1 cellular context compared by ENCODE assay signal in the genomic region with DNA sequence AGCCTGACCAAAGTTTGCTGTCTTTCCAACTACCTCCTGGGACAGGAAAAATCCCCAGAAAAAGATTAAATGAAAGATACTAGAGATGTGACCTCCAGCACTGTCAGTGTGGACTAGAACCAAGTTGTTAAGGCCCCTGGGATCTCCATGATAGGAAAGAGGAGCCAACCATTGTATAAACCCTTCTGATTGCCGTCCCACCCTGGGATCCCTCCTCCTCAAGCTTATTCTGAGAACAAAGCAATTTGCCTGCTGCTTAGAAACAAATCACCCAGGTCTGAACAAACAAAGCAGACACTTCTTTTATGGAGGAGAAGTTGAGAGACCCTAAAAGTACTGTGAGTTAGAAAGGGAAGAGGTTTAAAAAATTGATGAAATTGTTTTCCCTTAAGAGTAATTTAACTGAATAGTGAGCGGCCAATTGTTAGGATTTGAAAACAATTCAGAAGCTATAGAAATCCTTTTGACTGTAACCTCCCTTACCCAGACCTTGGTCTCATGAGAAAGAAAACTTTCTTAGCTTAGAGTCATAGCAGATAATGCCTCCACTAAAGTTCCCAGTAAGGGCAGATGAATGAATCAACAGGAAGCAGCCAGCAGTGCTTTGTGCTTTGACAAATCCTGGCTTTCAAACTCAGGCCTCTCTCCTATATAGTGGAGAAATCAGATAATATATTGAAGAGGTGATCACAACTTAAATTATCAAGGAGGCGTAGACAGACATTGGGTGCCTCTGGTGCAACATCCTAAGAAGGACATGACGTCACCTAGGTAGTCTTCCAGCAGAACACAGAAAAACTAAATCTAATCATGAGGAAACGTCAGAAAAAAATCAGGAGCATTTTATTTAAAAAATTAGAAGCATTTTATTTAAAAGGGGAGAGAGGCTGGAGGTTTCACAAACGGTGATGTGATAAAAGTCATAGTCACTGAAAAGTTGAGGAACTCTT.
TF ChIP-seq lines count a peak whose summit lies in the region.

No MANE protein-coding gene starts in this region.

TF ChIP-seq in H1, 55 proteins besides CTCF, POLR2A, EP300 and RAD21 (continued from another document):
- TF ChIP-seq EZH2 (IDR thresholded peaks at IDR 0.05; ENCODE audit: low read depth, low read length, severe bottlenecking) (no peak), TAF1 (IDR thresholded peaks at IDR 0.05; ENCODE audit: low read depth, low read length) (no peak), FOSL1 (IDR thresholded peaks at IDR 0.05; ENCODE audit: insufficient read depth, low read depth, low read length) (no peak), RBBP5 (IDR thresholded peaks at IDR 0.05; ENCODE audit: borderline replicate concordance, low read depth, low read length) (no peak), RXRA (IDR thresholded peaks at IDR 0.05; ENCODE audit: insufficient read depth, low read depth, low read length) (no peak)
